17 cellular contexts compared by ENCODE assay signal in genomic region chr18:26181343-26181826, GRCh38. TPM values are rescaled to one million over a fixed set of nuclear protein-coding genes. Genes with fewer than 3 reads are reported as not detected.
DNase-seq lines count a peak whose midpoint lies in the region; ATAC-seq and TF ChIP-seq lines count a peak whose summit lies in the region.
"Had no signal": no experiment of that assay in that cellular context is flagged by ENCODE, and none has a peak within 500 bp of the region (broad histone marks: within the 10 kb centered on the region; RNA-seq: fewer than 3 reads in every experiment).

No MANE protein-coding gene starts in this region.

- no peak overlapping the region for H3K27ac ChIP-seq in dorsolateral prefrontal cortex
- H3K27ac ChIP-seq: A549, epithelial cell of prostate, left ventricle myocardium inferior, skin epidermis had no signal

- H3K4me3 Mint-ChIP-seq in IgD-negative memory B cell, result peak overlapping the region in 3 of 4 donors; percentile 61 to 83 (median 83)
- no peak overlapping the region for H3K4me3 Mint-ChIP-seq in glutamatergic neuron (ENCODE audit: unreplicated experiment)
- H3K4me3 Mint-ChIP-seq: activated naive CD8-positive, alpha-beta T cell; central memory CD8-positive, alpha-beta T cell; type B pancreatic cell had no signal

- intact Hi-C loops in Right ventricle myocardium superior (cut with DNase I) (no loop called here), dorsolateral prefrontal cortex (cut with DNase I) (no loop called here)

- H3K4me1 Mint-ChIP-seq in IgD-negative memory B cell, result peaks cover 10 to 23% (median 18%) of the 10 kb centered on the region in 3 donors
- no peaks in the 10 kb centered on the region for H3K4me1 Mint-ChIP-seq in glutamatergic neuron (ENCODE audit: low read depth, unreplicated experiment)
- H3K4me1 Mint-ChIP-seq: central memory CD8-positive, alpha-beta T cell had no signal

- no peak for TF ChIP-seq CTCF in glutamatergic neuron (IDR thresholded peaks at IDR 0.05; ENCODE audit: partially characterized antibody, unreplicated experiment)
- TF ChIP-seq CTCF in dorsolateral prefrontal cortex (IDR thresholded peaks at IDR 0.05 in 54 of 56, conservative IDR thresholded peaks at IDR 0.05 in 2 of 56; ENCODE audit: low read depth in 1 of 56, partially characterized antibody in 56 of 56), result no peak

- peaks cover 0 to 4% (median 0%) of the 10 kb centered on the region in 45 donors for H3K27me3 ChIP-seq in dorsolateral prefrontal cortex

- peak; percentile 50 for DNase-seq in DMS79 treated with DMSO at 0.1 percent for 48 hours (lab: John Stamatoyannopoulos, UW)
- no peak for DNase-seq in Right ventricle myocardium superior
- DNase-seq in glutamatergic neuron, result no peak
- DNase-seq in dorsolateral prefrontal cortex, result no peak
- no peak for DNase-seq in superior temporal gyrus (ENCODE audit: extremely low spot score)
- DNase-seq: left ventricle myocardium inferior, NCI-H1092, NCI-H524 had no signal

- peak; percentile 49 for ATAC-seq in GM19397 (IDR thresholded peaks at IDR 0.05; ENCODE audit: unreplicated experiment)
- peak; percentile 42 for ATAC-seq in HG02884 (IDR thresholded peaks at IDR 0.05; ENCODE audit: unreplicated experiment)
- no peak for ATAC-seq in Right ventricle myocardium superior (ENCODE audit: poor library complexity)
- ATAC-seq: A549 had no signal

- H3K36me3 Mint-ChIP-seq in IgD-negative memory B cell (peaks cover 3% of the 10 kb centered on the region), glutamatergic neuron (ENCODE audit: unreplicated experiment) (no peaks in the 10 kb centered on the region)
- H3K36me3 Mint-ChIP-seq: activated naive CD8-positive, alpha-beta T cell; type B pancreatic cell had no signal

- no peaks in the 10 kb centered on the region for H3K27me3 Mint-ChIP-seq in IgD-negative memory B cell
- no peaks in the 10 kb centered on the region for H3K27me3 Mint-ChIP-seq in glutamatergic neuron (ENCODE audit: unreplicated experiment)
- H3K27me3 Mint-ChIP-seq: activated naive CD8-positive, alpha-beta T cell; central memory CD8-positive, alpha-beta T cell; type B pancreatic cell had no signal

- no peaks in the 10 kb centered on the region for H3K9me3 Mint-ChIP-seq in IgD-negative memory B cell
- peaks cover 2% of the 10 kb centered on the region for H3K9me3 Mint-ChIP-seq in glutamatergic neuron (ENCODE audit: unreplicated experiment)
- H3K9me3 Mint-ChIP-seq: central memory CD8-positive, alpha-beta T cell; type B pancreatic cell had no signal

- H3K4me3 ChIP-seq in dorsolateral prefrontal cortex, result no peak overlapping the region
- H3K4me3 ChIP-seq: A549, left ventricle myocardium inferior, skin epidermis had no signal

- peak overlapping the region; percentile 12 to 80 (median 78) for H3K27ac Mint-ChIP-seq in IgD-negative memory B cell
- no peak overlapping the region for H3K27ac Mint-ChIP-seq in glutamatergic neuron (ENCODE audit: unreplicated experiment)
- H3K27ac Mint-ChIP-seq: activated naive CD8-positive, alpha-beta T cell; type B pancreatic cell had no signal

RNA-seq across cellular contexts. Expression of gene TAF4B, which starts 44.9 kb away (rescaled TPM):
- 18.0 TPM for polyA plus RNA-seq in IgD-negative memory B cell
- total RNA-seq in Right ventricle myocardium superior (1.5 TPM), glutamatergic neuron (ENCODE audit: unreplicated experiment) (1.4 TPM), dorsolateral prefrontal cortex (10 to 100 TPM in 67 of 120 experiments, 1 to 10 TPM in 53; 4.7 to 15.4 (median 10.2) TPM)

RNA-seq across cellular contexts. Expression of gene PSMA8, which starts 47.7 kb away (rescaled TPM):
- 4.1 TPM for polyA plus RNA-seq in IgD-negative memory B cell
- total RNA-seq in Right ventricle myocardium superior (0.48 TPM), glutamatergic neuron (ENCODE audit: unreplicated experiment) (not detected), dorsolateral prefrontal cortex (under 1 TPM in 5 of 120 experiments, not detected in 115; 0.18 to 0.56 (median 0.32) TPM)
- total RNA-seq: left ventricle myocardium inferior had no signal
- polyA plus RNA-seq: A549 had no signal
